Comparison of ENCODE assay signal across 12 cellular contexts in genomic region chr5:172640139-172640538, GRCh38. TPM values are rescaled to one million over a fixed set of nuclear protein-coding genes. Genes with fewer than 3 reads are reported as not detected.
DNase-seq lines count a peak whose midpoint lies in the region; ATAC-seq and TF ChIP-seq lines count a peak whose summit lies in the region.
"Had no signal": no experiment of that assay in that cellular context is flagged by ENCODE, and none has a peak within 500 bp of the region (broad histone marks: within the 10 kb centered on the region; RNA-seq: fewer than 3 reads in every experiment).

No MANE protein-coding gene starts in this region.

- H3K9me3 Mint-ChIP-seq in T-helper 1 cell treated with Interleukin-12 subunit alpha and Interleukin-12 subunit beta and Interleukin-4 antibody, amounts not matched to agents 30 μg/mL and 1 μg/mL, for 36 hours, result no peaks in the 10 kb centered on the region
- H3K9me3 Mint-ChIP-seq in stimulated activated effector memory CD8-positive, alpha-beta T cell treated with anti-CD3 and anti-CD28 coated beads, Interleukin-12 subunit alpha, Interleukin-12 subunit beta, amount 100 ng/mL, for 72 hours, result no peaks in the 10 kb centered on the region

- H3K9me3 ChIP-seq in OCI-LY7 (ENCODE audit: low read length) (no peaks in the 10 kb centered on the region), fibroblast of lung (ENCODE audit: control insufficient read depth, insufficient read depth, low read depth, low read length) (no peaks in the 10 kb centered on the region)
- H3K9me3 ChIP-seq: testis had no signal

- H3K4me2 ChIP-seq in OCI-LY7 (ENCODE audit: low read length) (peak overlapping the region; percentile 57), fibroblast of lung (ENCODE audit: extremely low read depth, insufficient read depth, low read length) (peak overlapping the region; percentile 90)

- H4K20me1 ChIP-seq in OCI-LY7 (ENCODE audit: insufficient read depth, low read length) (no peaks in the 10 kb centered on the region), fibroblast of lung (ENCODE audit: control insufficient read depth, extremely low read depth, insufficient read depth, low read length) (no peaks in the 10 kb centered on the region)

- CTCF ChIA-PET in OCI-LY7 (lab: Charles Lee; ENCODE audit: unreplicated experiment), result no interaction called here

- H2AFZ ChIP-seq in OCI-LY7 (ENCODE audit: low read length), result no peak overlapping the region; the same call in 1 of the 2 replicates
- H2AFZ ChIP-seq in fibroblast of lung (ENCODE audit: low read length), result no peak overlapping the region

- H3K36me3 ChIP-seq in OCI-LY7 (ENCODE audit: insufficient read depth, low read length), result no peaks in the 10 kb centered on the region
- no peaks in the 10 kb centered on the region for H3K36me3 ChIP-seq in fibroblast of lung (ENCODE audit: control insufficient read depth, insufficient read depth, low read length)

- no TSS peak for BruUV-seq in OCI-LY7 (replicated peaks; lab: Mats Ljungman, UMichigan)

- no peak overlapping the region for H3K27ac Mint-ChIP-seq in T-helper 1 cell treated with Interleukin-12 subunit alpha and Interleukin-12 subunit beta and Interleukin-4 antibody, amounts not matched to agents 30 μg/mL and 1 μg/mL, for 36 hours
- no peak overlapping the region for H3K27ac Mint-ChIP-seq in stimulated activated effector memory CD8-positive, alpha-beta T cell treated with anti-CD3 and anti-CD28 coated beads, Interleukin-12 subunit alpha, Interleukin-12 subunit beta, amount 100 ng/mL, for 72 hours

- H3K79me2 ChIP-seq in OCI-LY7 (ENCODE audit: insufficient read depth, low read depth, low read length), result no peaks in the 10 kb centered on the region
- peaks cover 6% of the 10 kb centered on the region for H3K79me2 ChIP-seq in fibroblast of lung (ENCODE audit: control insufficient read depth, insufficient read depth, low read length)

- no peak overlapping the region for H3K9ac ChIP-seq in fibroblast of lung (ENCODE audit: insufficient read depth, low read length)

- intact Hi-C loops in OCI-LY7 (cut with micrococcal nuclease; ENCODE audit: unreplicated experiment), result no loop called here

- peak overlapping the region; percentile 33 for H3K4me3 Mint-ChIP-seq in T-helper 1 cell treated with Interleukin-12 subunit alpha and Interleukin-12 subunit beta and Interleukin-4 antibody, amounts not matched to agents 30 μg/mL and 1 μg/mL, for 36 hours
- peak overlapping the region; percentile 61 for H3K4me3 Mint-ChIP-seq in stimulated activated effector memory CD8-positive, alpha-beta T cell treated with anti-CD3 and anti-CD28 coated beads, Interleukin-12 subunit alpha, Interleukin-12 subunit beta, amount 100 ng/mL, for 72 hours

- H3K27me3 ChIP-seq in fibroblast of lung (ENCODE audit: control insufficient read depth, insufficient read depth, low read length), result no peaks in the 10 kb centered on the region
- H3K27me3 ChIP-seq: testis had no signal

- POLR2A ChIA-PET in OCI-LY7 (lab: Charles Lee), result interaction anchor here (0.7 kb wide), 1 partner anchor 54 kb away, joined by 4 read pairs; no protein-coding TSS in a partner anchor

- H3K9me2 ChIP-seq in OCI-LY7 (ENCODE audit: insufficient read depth, low read length), result no peaks in the 10 kb centered on the region

- H3K4me3 ChIP-seq in OCI-LY7 (ENCODE audit: low read depth, low read length, poor library complexity, severe bottlenecking) (no peak overlapping the region), fibroblast of lung (replicated peaks in 1 of 4; ENCODE audit: control extremely low read depth in 1 of 4, insufficient read depth in 1 of 4, low read depth in 3 of 4, low read length in 4 of 4) (peak overlapping the region in 2 of 4 experiments; percentile 53 to 65)

- H3K27ac ChIP-seq in OCI-LY7 (ENCODE audit: low read depth, low read length, poor library complexity, severe bottlenecking), result no peak overlapping the region
- no peak overlapping the region for H3K27ac ChIP-seq in fibroblast of lung (ENCODE audit: insufficient read depth, low read length)

- no peak for DNase-seq in T-helper 1 cell
- DNase-seq in OCI-LY7 (ENCODE audit: low spot score), result no peak
- DNase-seq in fibroblast of lung (ENCODE audit: low read depth in 2 of 2), result no peak
- DNase-seq in stimulated activated effector memory CD8-positive, alpha-beta T cell treated with anti-CD3 and anti-CD28 coated beads, Interleukin-12 subunit alpha, Interleukin-12 subunit beta, amount 100 ng/mL, for 72 hours (ENCODE audit: low spot score in 2 of 2), result no peak
- no peak for DNase-seq in NCI-H2081 (lab: John Stamatoyannopoulos, UW)
- DNase-seq: activated gamma-delta T cell treated with Interleukin-2 at 50 U/mL for 16 hours, left ventricle myocardium superior, NCI-H2081 treated with DMSO at 0.1 percent for 48 hours, testis had no signal

- H3K4me1 Mint-ChIP-seq in T-helper 1 cell treated with Interleukin-12 subunit alpha and Interleukin-12 subunit beta and Interleukin-4 antibody, amounts not matched to agents 30 μg/mL and 1 μg/mL, for 36 hours (ENCODE audit: low read depth), result peaks cover 14% of the 10 kb centered on the region
- H3K4me1 Mint-ChIP-seq in stimulated activated effector memory CD8-positive, alpha-beta T cell treated with anti-CD3 and anti-CD28 coated beads, Interleukin-12 subunit alpha, Interleukin-12 subunit beta, amount 100 ng/mL, for 72 hours, result peaks cover 6% of the 10 kb centered on the region

- TF ChIP-seq CTCF in OCI-LY7 (conservative IDR thresholded peaks at IDR 0.05; ENCODE audit: low read length) (no peak), fibroblast of lung (conservative IDR thresholded peaks at IDR 0.05 in 1 of 2, IDR thresholded peaks at IDR 0.05 in 1 of 2; ENCODE audit: low read depth in 1 of 2, low read length in 2 of 2) (no peak)

- peaks cover 49% of the 10 kb centered on the region for H3K27me3 Mint-ChIP-seq in T-helper 1 cell treated with Interleukin-12 subunit alpha and Interleukin-12 subunit beta and Interleukin-4 antibody, amounts not matched to agents 30 μg/mL and 1 μg/mL, for 36 hours (ENCODE audit: low read depth)

- H3K36me3 Mint-ChIP-seq in T-helper 1 cell treated with Interleukin-12 subunit alpha and Interleukin-12 subunit beta and Interleukin-4 antibody, amounts not matched to agents 30 μg/mL and 1 μg/mL, for 36 hours (ENCODE audit: low read depth), result no peaks in the 10 kb centered on the region
- H3K36me3 Mint-ChIP-seq in stimulated activated effector memory CD8-positive, alpha-beta T cell treated with anti-CD3 and anti-CD28 coated beads, Interleukin-12 subunit alpha, Interleukin-12 subunit beta, amount 100 ng/mL, for 72 hours, result no peaks in the 10 kb centered on the region

- H3K4me1 ChIP-seq in OCI-LY7 (ENCODE audit: insufficient read depth, low read length, poor library complexity, severe bottlenecking) (peaks cover 18% of the 10 kb centered on the region), fibroblast of lung (ENCODE audit: control insufficient read depth, extremely low read depth, insufficient read depth, low read length) (peaks cover 8% of the 10 kb centered on the region)

- no peak for ATAC-seq in stimulated activated effector memory CD8-positive, alpha-beta T cell treated with anti-CD3 and anti-CD28 coated beads, Interleukin-12 subunit alpha, Interleukin-12 subunit beta, amount 100 ng/mL, for 72 hours
- ATAC-seq in HG02623 (IDR thresholded peaks at IDR 0.05; ENCODE audit: unreplicated experiment) (no peak), HG03135 (IDR thresholded peaks at IDR 0.05; ENCODE audit: unreplicated experiment) (no peak)

RNA-seq across cellular contexts. Expression of gene NEURL1B, which starts 0.9 kb away (rescaled TPM):
- 0.23 and 0.57 TPM in 2 replicates for total RNA-seq in OCI-LY7 (2014; rRNA removed; shearing (Covaris generic))
- total RNA-seq in OCI-LY7 (2022) (0.30 and 0.32 TPM in 2 replicates), fibroblast of lung (2.6 and 6.1 TPM in 2 replicates)
- 5.0 and 5.5 TPM in 2 replicates for polyA plus RNA-seq in fibroblast of lung
- 6.6 and 6.8 TPM in 2 replicates for polyA plus RNA-seq in fibroblast of lung (2012)
- polyA minus RNA-seq in fibroblast of lung (ENCODE audit: low replicate concordance), result 8.7 and 9.3 TPM in 2 replicates
